1 cellular context compared by ENCODE assay signal in the genomic region with DNA sequence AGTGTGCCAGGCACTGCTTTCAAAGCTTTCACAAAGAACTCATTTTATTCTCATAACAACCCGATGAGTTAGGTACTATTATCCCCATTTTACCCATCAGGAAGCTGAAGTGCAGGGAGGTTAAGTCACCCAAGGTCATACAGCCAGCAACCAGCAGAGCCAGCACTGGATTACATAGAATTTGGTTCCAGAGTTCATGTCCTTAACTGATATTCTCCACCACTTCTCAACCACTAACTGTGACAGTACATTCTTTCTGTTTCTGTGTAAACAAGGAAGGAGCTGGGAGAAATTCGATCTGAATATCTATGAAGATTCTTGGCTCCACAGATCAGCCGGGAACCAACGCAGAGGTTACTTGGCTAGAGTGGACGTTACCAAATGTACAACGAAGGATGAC.
TF ChIP-seq lines count a peak whose summit lies in the region.

No MANE protein-coding gene starts in this region.

TF ChIP-seq in HepG2, 621 proteins besides CTCF, POLR2A, EP300 and RAD21 (continued from another document and continues in another):
- TF ChIP-seq PLSCR1 (CRISPR knock-in tag; IDR thresholded peaks at IDR 0.05; ENCODE audit: borderline replicate concordance), result no peak
- TF ChIP-seq NRL (CRISPR knock-in tag; IDR thresholded peaks at IDR 0.05; ENCODE audit: borderline replicate concordance), result no peak
- TF ChIP-seq ZNF530 (CRISPR knock-in tag; IDR thresholded peaks at IDR 0.05; ENCODE audit: low read depth), result no peak
- TF ChIP-seq ZNF713 (CRISPR knock-in tag; IDR thresholded peaks at IDR 0.05), result no peak
- no peak for TF ChIP-seq MTERF4 (CRISPR knock-in tag; IDR thresholded peaks at IDR 0.05)
- no peak for TF ChIP-seq ZNF30 (CRISPR knock-in tag; IDR thresholded peaks at IDR 0.05)
- TF ChIP-seq STAT5B (CRISPR knock-in tag; IDR thresholded peaks at IDR 0.05), result no peak
- TF ChIP-seq, protein P1, sequence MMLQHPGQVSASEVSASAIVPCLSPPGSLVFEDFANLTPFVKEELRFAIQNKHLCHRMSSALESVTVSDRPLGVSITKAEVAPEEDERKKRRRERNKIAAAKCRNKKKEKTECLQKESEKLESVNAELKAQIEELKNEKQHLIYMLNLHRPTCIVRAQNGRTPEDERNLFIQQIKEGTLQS (CRISPR knock-in tag; IDR thresholded peaks at IDR 0.05), result 0 out of 2 replicates have a peak, but pooled peaks have one; percentile 28
- no peak for TF ChIP-seq PCBP1 (IDR thresholded peaks at IDR 0.05; ENCODE audit: borderline replicate concordance, low read depth, low read length)
- TF ChIP-seq SP1 (IDR thresholded peaks at IDR 0.05), result no peak
- no peak for TF ChIP-seq SP1 (CRISPR knock-in tag; IDR thresholded peaks at IDR 0.05)
- 0 out of 2 replicates have a peak, but pooled peaks have one; percentile 39 for TF ChIP-seq ZSCAN30 (CRISPR knock-in tag; IDR thresholded peaks at IDR 0.05)
- peak; percentile 68 for TF ChIP-seq ZNF3 (CRISPR knock-in tag; IDR thresholded peaks at IDR 0.05)
- no peak for TF ChIP-seq SSRP1 (CRISPR knock-in tag; IDR thresholded peaks at IDR 0.05)
- TF ChIP-seq ZFP37 (CRISPR knock-in tag; IDR thresholded peaks at IDR 0.05; ENCODE audit: borderline replicate concordance), result no peak
- TF ChIP-seq NPAS2 (CRISPR knock-in tag; IDR thresholded peaks at IDR 0.05; ENCODE audit: borderline replicate concordance), result no peak
- TF ChIP-seq ZNF337 (CRISPR knock-in tag; IDR thresholded peaks at IDR 0.05; ENCODE audit: borderline replicate concordance, low read depth), result no peak
- TF ChIP-seq ZNF710 (CRISPR knock-in tag; IDR thresholded peaks at IDR 0.05; ENCODE audit: borderline replicate concordance), result peak; percentile 96
- TF ChIP-seq ZNF790 (CRISPR knock-in tag; IDR thresholded peaks at IDR 0.05; ENCODE audit: borderline replicate concordance), result no peak
- 0 out of 2 replicates have a peak, but pooled peaks have one; percentile 45 for TF ChIP-seq ZBTB3 (CRISPR knock-in tag; IDR thresholded peaks at IDR 0.05; ENCODE audit: borderline replicate concordance, low read depth)
- peak; percentile 97 for TF ChIP-seq HOMEZ (CRISPR knock-in tag; IDR thresholded peaks at IDR 0.05; ENCODE audit: low read depth)
- no peak for TF ChIP-seq MAFK (conservative IDR thresholded peaks at IDR 0.05 in 1 of 2, IDR thresholded peaks at IDR 0.05 in 1 of 2; ENCODE audit: low read length in 2 of 2)
- TF ChIP-seq ZNF263 (CRISPR knock-in tag; IDR thresholded peaks at IDR 0.05), result no peak
- TF ChIP-seq PLRG1 (conservative IDR thresholded peaks at IDR 0.05), result no peak
- TF ChIP-seq ZNF792 (CRISPR knock-in tag; IDR thresholded peaks at IDR 0.05), result peak; percentile 51; the same call in 1 of the 2 replicates
- TF ChIP-seq RFX3 (CRISPR knock-in tag; IDR thresholded peaks at IDR 0.05), result no peak
- no peak for TF ChIP-seq SRSF1 (optimal IDR thresholded peaks at IDR 0.05; ENCODE audit: low read depth, low read length)
- no peak; the same call in 1 of the 2 replicates for TF ChIP-seq HCFC1 (IDR thresholded peaks at IDR 0.05; ENCODE audit: low read depth, low read length)
- TF ChIP-seq, protein P2, sequence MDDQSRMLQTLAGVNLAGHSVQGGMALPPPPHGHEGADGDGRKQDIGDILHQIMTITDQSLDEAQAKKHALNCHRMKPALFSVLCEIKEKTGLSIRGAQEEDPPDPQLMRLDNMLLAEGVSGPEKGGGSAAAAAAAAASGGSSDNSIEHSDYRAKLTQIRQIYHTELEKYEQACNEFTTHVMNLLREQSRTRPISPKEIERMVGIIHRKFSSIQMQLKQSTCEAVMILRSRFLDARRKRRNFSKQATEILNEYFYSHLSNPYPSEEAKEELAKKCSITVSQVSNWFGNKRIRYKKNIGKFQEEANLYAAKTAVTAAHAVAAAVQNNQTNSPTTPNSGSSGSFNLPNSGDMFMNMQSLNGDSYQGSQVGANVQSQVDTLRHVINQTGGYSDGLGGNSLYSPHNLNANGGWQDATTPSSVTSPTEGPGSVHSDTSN (CRISPR knock-in tag; IDR thresholded peaks at IDR 0.05; ENCODE audit: borderline replicate concordance), result no peak
- TF ChIP-seq REPIN1 (CRISPR knock-in tag; IDR thresholded peaks at IDR 0.05; ENCODE audit: borderline replicate concordance, low read depth), result peak; percentile 93
- TF ChIP-seq HDAC1 (CRISPR knock-in tag; IDR thresholded peaks at IDR 0.05), result peak; percentile 78
- TF ChIP-seq ZNF468 (CRISPR knock-in tag; IDR thresholded peaks at IDR 0.05), result no peak
- no peak for TF ChIP-seq ZNF703 (CRISPR knock-in tag; IDR thresholded peaks at IDR 0.05; ENCODE audit: borderline replicate concordance)
- TF ChIP-seq PHF8 (CRISPR knock-in tag; IDR thresholded peaks at IDR 0.05), result 0 out of 2 replicates have a peak, but pooled peaks have one; percentile 15
- no peak for TF ChIP-seq ZKSCAN1 (IDR thresholded peaks at IDR 0.05; ENCODE audit: low read length)
- 0 out of 2 replicates have a peak, but pooled peaks have one; percentile 23 for TF ChIP-seq ZSCAN20 (CRISPR knock-in tag; IDR thresholded peaks at IDR 0.05; ENCODE audit: borderline replicate concordance)
- TF ChIP-seq ZNF430 (CRISPR knock-in tag; IDR thresholded peaks at IDR 0.05), result peak; percentile 72; the same call in 1 of the 2 replicates
- TF ChIP-seq, protein P3, sequence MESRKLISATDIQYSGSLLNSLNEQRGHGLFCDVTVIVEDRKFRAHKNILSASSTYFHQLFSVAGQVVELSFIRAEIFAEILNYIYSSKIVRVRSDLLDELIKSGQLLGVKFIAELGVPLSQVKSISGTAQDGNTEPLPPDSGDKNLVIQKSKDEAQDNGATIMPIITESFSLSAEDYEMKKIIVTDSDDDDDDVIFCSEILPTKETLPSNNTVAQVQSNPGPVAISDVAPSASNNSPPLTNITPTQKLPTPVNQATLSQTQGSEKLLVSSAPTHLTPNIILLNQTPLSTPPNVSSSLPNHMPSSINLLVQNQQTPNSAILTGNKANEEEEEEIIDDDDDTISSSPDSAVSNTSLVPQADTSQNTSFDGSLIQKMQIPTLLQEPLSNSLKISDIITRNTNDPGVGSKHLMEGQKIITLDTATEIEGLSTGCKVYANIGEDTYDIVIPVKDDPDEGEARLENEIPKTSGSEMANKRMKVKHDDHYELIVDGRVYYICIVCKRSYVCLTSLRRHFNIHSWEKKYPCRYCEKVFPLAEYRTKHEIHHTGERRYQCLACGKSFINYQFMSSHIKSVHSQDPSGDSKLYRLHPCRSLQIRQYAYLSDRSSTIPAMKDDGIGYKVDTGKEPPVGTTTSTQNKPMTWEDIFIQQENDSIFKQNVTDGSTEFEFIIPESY (CRISPR knock-in tag; IDR thresholded peaks at IDR 0.05), result no peak
- TF ChIP-seq ZNF331 (CRISPR knock-in tag; IDR thresholded peaks at IDR 0.05), result peak; percentile 94
- no peak for TF ChIP-seq SRSF4 (IDR thresholded peaks at IDR 0.05; ENCODE audit: low read depth, low read length, poor library complexity, severe bottlenecking)
- peak; percentile 85 for TF ChIP-seq IKZF5 (CRISPR knock-in tag; IDR thresholded peaks at IDR 0.05)
- TF ChIP-seq ZNF326 (CRISPR knock-in tag; IDR thresholded peaks at IDR 0.05; ENCODE audit: borderline replicate concordance), result no peak
- TF ChIP-seq NR2F1 (CRISPR knock-in tag; IDR thresholded peaks at IDR 0.05), result peak in 1 of 2 experiments; percentile 85; a peak in 2 of 4 replicates
- no peak; the same call in 1 of the 2 replicates for TF ChIP-seq DMAP1 (CRISPR knock-in tag; IDR thresholded peaks at IDR 0.05)
- TF ChIP-seq ZNF772 (CRISPR knock-in tag; IDR thresholded peaks at IDR 0.05), result peak; percentile 53; the same call in 1 of the 2 replicates
- TF ChIP-seq, protein P4, sequence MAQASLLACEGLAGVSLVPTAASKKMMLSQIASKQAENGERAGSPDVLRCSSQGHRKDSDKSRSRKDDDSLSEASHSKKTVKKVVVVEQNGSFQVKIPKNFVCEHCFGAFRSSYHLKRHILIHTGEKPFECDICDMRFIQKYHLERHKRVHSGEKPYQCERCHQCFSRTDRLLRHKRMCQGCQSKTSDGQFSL (CRISPR knock-in tag; IDR thresholded peaks at IDR 0.05), result no peak
- no peak for TF ChIP-seq ZNF280B (CRISPR knock-in tag; IDR thresholded peaks at IDR 0.05; ENCODE audit: borderline replicate concordance)
- TF ChIP-seq, protein P5, sequence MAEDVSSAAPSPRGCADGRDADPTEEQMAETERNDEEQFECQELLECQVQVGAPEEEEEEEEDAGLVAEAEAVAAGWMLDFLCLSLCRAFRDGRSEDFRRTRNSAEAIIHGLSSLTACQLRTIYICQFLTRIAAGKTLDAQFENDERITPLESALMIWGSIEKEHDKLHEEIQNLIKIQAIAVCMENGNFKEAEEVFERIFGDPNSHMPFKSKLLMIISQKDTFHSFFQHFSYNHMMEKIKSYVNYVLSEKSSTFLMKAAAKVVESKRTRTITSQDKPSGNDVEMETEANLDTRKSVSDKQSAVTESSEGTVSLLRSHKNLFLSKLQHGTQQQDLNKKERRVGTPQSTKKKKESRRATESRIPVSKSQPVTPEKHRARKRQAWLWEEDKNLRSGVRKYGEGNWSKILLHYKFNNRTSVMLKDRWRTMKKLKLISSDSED (CRISPR knock-in tag; IDR thresholded peaks at IDR 0.05), result no peak
- no peak for TF ChIP-seq TP53 (CRISPR knock-in tag; conservative IDR thresholded peaks at IDR 0.05)
- peak; percentile 58; the same call in 1 of the 2 replicates for TF ChIP-seq ZSCAN31 (CRISPR knock-in tag; IDR thresholded peaks at IDR 0.05; ENCODE audit: low read depth)
- peak; percentile 96; the same call in 1 of the 2 replicates for TF ChIP-seq ZSCAN29 (CRISPR knock-in tag; conservative IDR thresholded peaks at IDR 0.05)
- TF ChIP-seq MEIS2 (CRISPR knock-in tag; IDR thresholded peaks at IDR 0.05), result no peak
- peak; percentile 80; the same call in 1 of the 2 replicates for TF ChIP-seq CREM (IDR thresholded peaks at IDR 0.05)
- TF ChIP-seq CREM (CRISPR knock-in tag; IDR thresholded peaks at IDR 0.05), result no peak
- TF ChIP-seq ZNF143 (CRISPR knock-in tag; IDR thresholded peaks at IDR 0.05), result no peak
